Comparison of ENCODE assay signal across 8 cellular contexts in genomic region chr10:102642553-102643345, GRCh38. TPM values are rescaled to one million over a fixed set of nuclear protein-coding genes. Genes with fewer than 3 reads are reported as not detected.
A peak's percentile ranks its signal among the peaks of the same experiment; 100 is the strongest.
DNase-seq lines count a peak whose midpoint lies in the region; ATAC-seq, FAIRE-seq and TF ChIP-seq lines count a peak whose summit lies in the region.

No MANE protein-coding gene starts in this region.

- H3K27ac ChIP-seq in endothelial cell of umbilical vein (ENCODE audit: insufficient read depth, low read depth, low read length) (peak overlapping the region; percentile 86), suprapubic skin (peak overlapping the region; percentile 99)

- FAIRE-seq in endothelial cell of umbilical vein (lab: Jason Lieb, UNC), result peak; percentile 63

- dilution Hi-C loops in endothelial cell of umbilical vein (cut with MboI; ENCODE audit: extremely low pct_ligation_motif_present, low sequenced_read_pairs), result no loop called here

- TF ChIP-seq POLR2A in endothelial cell of umbilical vein (IDR thresholded peaks at IDR 0.05; ENCODE audit: low read depth, low read length) (peak; percentile 24), suprapubic skin (IDR thresholded peaks at IDR 0.05) (peak; percentile 60 to 75)

- H3K9me3 ChIP-seq in endothelial cell of umbilical vein (replicated peaks; ENCODE audit: control insufficient read depth, insufficient read depth, low read length) (no peaks in the 10 kb centered on the region), suprapubic skin (no peaks in the 10 kb centered on the region)

- TSS peak; percentile 20 for BruUV-seq in endothelial cell of umbilical vein (replicated peaks; lab: Mats Ljungman, UMichigan)

- DNase-seq in ACHN (peak; percentile 58), NCI-H1694 treated with DMSO at 0.1 percent for 48 hours (lab: John Stamatoyannopoulos, UW) (peak; percentile 34), endothelial cell of umbilical vein (ENCODE audit: low read depth, low spot score) (peak; percentile 62), mesothelial cell of epicardium (ENCODE audit: low spot score in 2 of 2, unreplicated experiment in 2 of 2) (peak in 1 of 2 experiments; percentile 71), suprapubic skin (ENCODE audit: low spot score in 2 of 2) (no peak), Ammon's horn (ENCODE audit: low spot score) (no peak)
- DNase-seq in activated CD4-positive, alpha-beta memory T cell treated with anti-CD3 and anti-CD28 coated beads, Interleukin-2, amount 10 ng/mL, durations not matched to agents 7 days and 5 days, result peak; percentile 54

- no peaks in the 10 kb centered on the region for H3K27me3 ChIP-seq in endothelial cell of umbilical vein (ENCODE audit: control insufficient read depth in 2 of 2, insufficient read depth in 2 of 2, low read length in 2 of 2)
- no peaks in the 10 kb centered on the region for H3K27me3 ChIP-seq in suprapubic skin

- H3K27ac Mint-ChIP-seq in activated CD4-positive, alpha-beta memory T cell treated with anti-CD3 and anti-CD28 coated beads, Interleukin-2, amount 10 ng/mL, durations not matched to agents 7 days and 5 days, result peak overlapping the region; percentile 88
- peak overlapping the region; percentile 98 for H3K27ac Mint-ChIP-seq in mesothelial cell of epicardium

- H3K4me1 ChIP-seq in endothelial cell of umbilical vein (ENCODE audit: control insufficient read depth, extremely low read depth, insufficient read depth, low read length) (peaks cover 18% of the 10 kb centered on the region), suprapubic skin (peaks cover 22% of the 10 kb centered on the region)

- in situ Hi-C loops in ACHN (cut with HindIII; ENCODE audit: low pct_ligation_motif_present, low pct_unique_long_range_greater_than_20kb, low sequenced_read_pairs), result no loop called here

- TF ChIP-seq CTCF in endothelial cell of umbilical vein (IDR thresholded peaks at IDR 0.05; ENCODE audit: extremely low read depth in 1 of 2, insufficient read depth in 1 of 2, low read depth in 1 of 2, low read length in 2 of 2) (no peak), mesothelial cell of epicardium (IDR thresholded peaks at IDR 0.05; ENCODE audit: unreplicated experiment) (no peak), suprapubic skin (IDR thresholded peaks at IDR 0.05) (no peak)

- H3K4me2 ChIP-seq in endothelial cell of umbilical vein (ENCODE audit: insufficient read depth, low read length), result peak overlapping the region; percentile 72

- whole genome bisulfite sequencing in suprapubic skin, result under 1% methylated on average over 38 of the region's 73 CpGs

- H3K4me1 Mint-ChIP-seq in activated CD4-positive, alpha-beta memory T cell treated with anti-CD3 and anti-CD28 coated beads, Interleukin-2, amount 10 ng/mL, durations not matched to agents 7 days and 5 days, result peaks cover 24% of the 10 kb centered on the region
- peaks cover 38% of the 10 kb centered on the region for H3K4me1 Mint-ChIP-seq in mesothelial cell of epicardium

- H3K36me3 Mint-ChIP-seq in activated CD4-positive, alpha-beta memory T cell treated with anti-CD3 and anti-CD28 coated beads, Interleukin-2, amount 10 ng/mL, durations not matched to agents 7 days and 5 days (ENCODE audit: low read depth), result peaks cover 19% of the 10 kb centered on the region
- H3K36me3 Mint-ChIP-seq in mesothelial cell of epicardium, result no peaks in the 10 kb centered on the region

- peak overlapping the region; percentile 12 for H2AFZ ChIP-seq in endothelial cell of umbilical vein (ENCODE audit: low read depth, low read length)

- peaks cover 38% of the 10 kb centered on the region for H3K79me2 ChIP-seq in endothelial cell of umbilical vein (ENCODE audit: control insufficient read depth, insufficient read depth, low read length)

- H3K4me3 ChIP-seq in endothelial cell of umbilical vein (replicated peaks in 1 of 3; ENCODE audit: insufficient read depth in 1 of 3, low read depth in 1 of 3, low read length in 3 of 3) (peak overlapping the region; percentile 56 to 86 (median 69)), suprapubic skin (peak overlapping the region; percentile 73)

- ATAC-seq in GM19035 (IDR thresholded peaks at IDR 0.05; ENCODE audit: unreplicated experiment), result peak; percentile 2

- intact Hi-C loops in endothelial cell of umbilical vein (cut with micrococcal nuclease), result loop anchor here (1.0 to 2.0 kb wide), 4 partner anchors 9 to 139 kb away; partner anchors contain the start of gene SUFU

- POLR2A ChIA-PET in activated CD4-positive, alpha-beta memory T cell treated with anti-CD3 and anti-CD28 coated beads, Interleukin-2, amount 10 ng/mL, durations not matched to agents 7 days and 5 days (lab: Charles Lee), result interaction anchor here (0.7 to 2.4 kb wide), 15 partner anchors 8 to 222 kb away, joined by 3 to 16 read pairs (median 5); partner anchors contain the start of genes ARL3, FBXL15, SFXN2 and SUFU
- POLR2A ChIA-PET in endothelial cell of umbilical vein (lab: Charles Lee), result interaction anchor here (1.0 to 1.4 kb wide), 5 partner anchors 10 to 46 kb away, joined by 3 to 7 read pairs (median 5); no protein-coding TSS in a partner anchor

- no peak for TF ChIP-seq EP300 in suprapubic skin (IDR thresholded peaks at IDR 0.05)

- no peaks in the 10 kb centered on the region for H4K20me1 ChIP-seq in endothelial cell of umbilical vein (replicated peaks; ENCODE audit: control insufficient read depth, extremely low read depth, insufficient read depth, low read length)

- CTCF ChIA-PET in activated CD4-positive, alpha-beta memory T cell treated with anti-CD3 and anti-CD28 coated beads, Interleukin-2, amount 10 ng/mL, durations not matched to agents 7 days and 5 days (lab: Charles Lee), result interaction anchor here (0.7 to 2.3 kb wide), 5 partner anchors 32 to 190 kb away, joined by 3 to 11 read pairs (median 4); partner anchors contain the start of genes ACTR1A, ARL3 and SFXN2
- CTCF ChIA-PET in endothelial cell of umbilical vein (lab: Charles Lee), result interaction anchor here (1.1 to 6.9 kb wide), 11 partner anchors 13 to 139 kb away, joined by 3 to 110 read pairs (median 4); partner anchors contain the start of gene SUFU

- H3K36me3 ChIP-seq in endothelial cell of umbilical vein (ENCODE audit: control insufficient read depth in 2 of 2, extremely low read depth in 1 of 2, insufficient read depth in 2 of 2, low read length in 2 of 2) (no peaks in the 10 kb centered on the region), suprapubic skin (no peaks in the 10 kb centered on the region)

- peak overlapping the region; percentile 84 for H3K9ac ChIP-seq in endothelial cell of umbilical vein (replicated peaks; ENCODE audit: extremely low read depth, insufficient read depth, low read length)

- no peaks in the 10 kb centered on the region for H3K9me1 ChIP-seq in endothelial cell of umbilical vein (replicated peaks; ENCODE audit: control insufficient read depth, extremely low read depth, insufficient read depth, low read length)

- H3K4me3 Mint-ChIP-seq in activated CD4-positive, alpha-beta memory T cell treated with anti-CD3 and anti-CD28 coated beads, Interleukin-2, amount 10 ng/mL, durations not matched to agents 7 days and 5 days, result peak overlapping the region; percentile 87
- H3K4me3 Mint-ChIP-seq in mesothelial cell of epicardium, result peak overlapping the region; percentile 91

- H3K27me3 Mint-ChIP-seq in activated CD4-positive, alpha-beta memory T cell treated with anti-CD3 and anti-CD28 coated beads, Interleukin-2, amount 10 ng/mL, durations not matched to agents 7 days and 5 days, result peaks cover 4% of the 10 kb centered on the region
- no peaks in the 10 kb centered on the region for H3K27me3 Mint-ChIP-seq in mesothelial cell of epicardium (ENCODE audit: low read depth)

- no peaks in the 10 kb centered on the region for H3K9me3 Mint-ChIP-seq in activated CD4-positive, alpha-beta memory T cell treated with anti-CD3 and anti-CD28 coated beads, Interleukin-2, amount 10 ng/mL, durations not matched to agents 7 days and 5 days
- no peaks in the 10 kb centered on the region for H3K9me3 Mint-ChIP-seq in mesothelial cell of epicardium

TF ChIP-seq in endothelial cell of umbilical vein, 7 proteins besides CTCF, POLR2A, EP300 and RAD21:
- TF ChIP-seq POLR2AphosphoS5 (IDR thresholded peaks at IDR 0.05; ENCODE audit: insufficient read depth, low read depth, low read length), result peak; percentile 13
- TF ChIP-seq FOS (IDR thresholded peaks at IDR 0.05; ENCODE audit: borderline replicate concordance, insufficient read depth, low read length), result no peak
- no peak for TF ChIP-seq MYC (IDR thresholded peaks at IDR 0.05; ENCODE audit: low read depth, low read length)

RNA-seq across cellular contexts. Expression of gene TRIM8, which starts 1.5 kb away (rescaled TPM):
- total RNA-seq in activated CD4-positive, alpha-beta memory T cell treated with anti-CD3 and anti-CD28 coated beads, Interleukin-2, amount 10 ng/mL, durations not matched to agents 7 days and 5 days, result 10 to 100 TPM; 53.0 to 56.0 TPM
- total RNA-seq in endothelial cell of umbilical vein (108 and 114 TPM in 2 replicates), mesothelial cell of epicardium (74.3 to 85.3 TPM (median 79.2 TPM) in 3 replicates), suprapubic skin (100 to 1,000 TPM in 2 of 4 donors, 10 to 100 TPM in 2; 73.1 to 113 (median 96.1) TPM)
- 74.1 and 77.2 TPM in 2 replicates for polyA plus RNA-seq in endothelial cell of umbilical vein
- 88.7 and 106 TPM in 2 replicates for polyA plus RNA-seq in endothelial cell of umbilical vein (2011; cell fraction: cytosol; rRNA removed)
- 74.2 and 76.4 TPM in 2 replicates for polyA plus RNA-seq in endothelial cell of umbilical vein (2011; cell fraction: nucleus; rRNA removed)
- polyA plus RNA-seq in endothelial cell of umbilical vein (2012), result 154 and 159 TPM in 2 replicates
- 45.9 and 64.0 TPM in 2 replicates for polyA minus RNA-seq in endothelial cell of umbilical vein
- polyA minus RNA-seq in endothelial cell of umbilical vein (2011; cell fraction: cytosol; rRNA and poly(A)+ RNA removed), result 17.6 TPM
- 26.3 and 40.0 TPM in 2 replicates for polyA minus RNA-seq in endothelial cell of umbilical vein (2011; cell fraction: nucleus; rRNA and poly(A)+ RNA removed)

Comparison
In these comparisons a context has a peak if more than half of its experiments do, and no peak if none do; other contexts are left out.
1. DNase-seq: peak in ACHN (single experiment), NCI-H1694 treated with DMSO at 0.1 percent for 48 hours (single experiment), activated CD4-positive, alpha-beta memory T cell treated with anti-CD3 and anti-CD28 coated beads, Interleukin-2, amount 10 ng/mL, durations not matched to agents 7 days and 5 days (single experiment) and endothelial cell of umbilical vein (single experiment); none in suprapubic skin (0 of 2) and Ammon's horn (single experiment).